ENCODE assay signal across 1 cellular context in the genomic region with DNA sequence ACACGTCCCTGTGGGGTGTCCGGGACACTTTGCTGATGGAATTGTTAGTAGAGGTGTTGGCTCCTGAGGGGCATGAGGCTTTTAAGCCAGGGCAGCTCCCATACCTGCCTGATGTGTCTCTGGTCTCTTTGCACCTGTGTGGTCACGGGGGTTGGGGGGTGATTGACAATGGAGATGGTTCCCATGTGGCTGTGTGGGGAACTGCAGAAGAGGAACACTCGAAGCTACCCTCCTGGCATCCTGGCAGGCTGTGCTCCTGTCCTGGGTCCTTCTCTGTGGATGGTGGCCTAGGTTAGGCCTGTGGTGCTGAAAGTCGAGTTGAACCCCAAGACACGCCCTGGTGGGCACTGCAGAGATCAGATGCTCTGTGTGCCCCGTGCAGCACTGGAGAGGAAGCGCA.
TF ChIP-seq lines count a peak whose summit lies in the region.

No MANE protein-coding gene starts in this region.

TF ChIP-seq in HepG2, 621 proteins besides CTCF, POLR2A, EP300 and RAD21 (continued from another document):
- no peak for TF ChIP-seq ZNF780A (CRISPR knock-in tag; IDR thresholded peaks at IDR 0.05)
- TF ChIP-seq, protein P1, sequence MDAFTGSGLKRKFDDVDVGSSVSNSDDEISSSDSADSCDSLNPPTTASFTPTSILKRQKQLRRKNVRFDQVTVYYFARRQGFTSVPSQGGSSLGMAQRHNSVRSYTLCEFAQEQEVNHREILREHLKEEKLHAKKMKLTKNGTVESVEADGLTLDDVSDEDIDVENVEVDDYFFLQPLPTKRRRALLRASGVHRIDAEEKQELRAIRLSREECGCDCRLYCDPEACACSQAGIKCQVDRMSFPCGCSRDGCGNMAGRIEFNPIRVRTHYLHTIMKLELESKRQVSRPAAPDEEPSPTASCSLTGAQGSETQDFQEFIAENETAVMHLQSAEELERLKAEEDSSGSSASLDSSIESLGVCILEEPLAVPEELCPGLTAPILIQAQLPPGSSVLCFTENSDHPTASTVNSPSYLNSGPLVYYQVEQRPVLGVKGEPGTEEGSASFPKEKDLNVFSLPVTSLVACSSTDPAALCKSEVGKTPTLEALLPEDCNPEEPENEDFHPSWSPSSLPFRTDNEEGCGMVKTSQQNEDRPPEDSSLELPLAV (CRISPR knock-in tag; conservative IDR thresholded peaks at IDR 0.05; ENCODE audit: low read depth) = no peak
- TF ChIP-seq ZNF747 (CRISPR knock-in tag; IDR thresholded peaks at IDR 0.05; ENCODE audit: borderline replicate concordance) = no peak
- no peak for TF ChIP-seq GPN1 (CRISPR knock-in tag; IDR thresholded peaks at IDR 0.05; ENCODE audit: borderline replicate concordance)
- TF ChIP-seq PHF20 (CRISPR knock-in tag; IDR thresholded peaks at IDR 0.05) = no peak
- no peak for TF ChIP-seq ZMYM2 (CRISPR knock-in tag; IDR thresholded peaks at IDR 0.05)
- TF ChIP-seq, protein P2, sequence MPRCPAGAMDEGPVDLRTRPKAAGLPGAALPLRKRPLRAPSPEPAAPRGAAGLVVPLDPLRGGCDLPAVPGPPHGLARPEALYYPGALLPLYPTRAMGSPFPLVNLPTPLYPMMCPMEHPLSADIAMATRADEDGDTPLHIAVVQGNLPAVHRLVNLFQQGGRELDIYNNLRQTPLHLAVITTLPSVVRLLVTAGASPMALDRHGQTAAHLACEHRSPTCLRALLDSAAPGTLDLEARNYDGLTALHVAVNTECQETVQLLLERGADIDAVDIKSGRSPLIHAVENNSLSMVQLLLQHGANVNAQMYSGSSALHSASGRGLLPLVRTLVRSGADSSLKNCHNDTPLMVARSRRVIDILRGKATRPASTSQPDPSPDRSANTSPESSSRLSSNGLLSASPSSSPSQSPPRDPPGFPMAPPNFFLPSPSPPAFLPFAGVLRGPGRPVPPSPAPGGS (CRISPR knock-in tag; IDR thresholded peaks at IDR 0.05) = no peak
- TF ChIP-seq NCOA2 (CRISPR knock-in tag; IDR thresholded peaks at IDR 0.05) = no peak
- no peak for TF ChIP-seq CREM (IDR thresholded peaks at IDR 0.05)
- TF ChIP-seq CREM (CRISPR knock-in tag; IDR thresholded peaks at IDR 0.05) = no peak
- TF ChIP-seq ERF (CRISPR knock-in tag; IDR thresholded peaks at IDR 0.05) = no peak
- TF ChIP-seq, protein P3, sequence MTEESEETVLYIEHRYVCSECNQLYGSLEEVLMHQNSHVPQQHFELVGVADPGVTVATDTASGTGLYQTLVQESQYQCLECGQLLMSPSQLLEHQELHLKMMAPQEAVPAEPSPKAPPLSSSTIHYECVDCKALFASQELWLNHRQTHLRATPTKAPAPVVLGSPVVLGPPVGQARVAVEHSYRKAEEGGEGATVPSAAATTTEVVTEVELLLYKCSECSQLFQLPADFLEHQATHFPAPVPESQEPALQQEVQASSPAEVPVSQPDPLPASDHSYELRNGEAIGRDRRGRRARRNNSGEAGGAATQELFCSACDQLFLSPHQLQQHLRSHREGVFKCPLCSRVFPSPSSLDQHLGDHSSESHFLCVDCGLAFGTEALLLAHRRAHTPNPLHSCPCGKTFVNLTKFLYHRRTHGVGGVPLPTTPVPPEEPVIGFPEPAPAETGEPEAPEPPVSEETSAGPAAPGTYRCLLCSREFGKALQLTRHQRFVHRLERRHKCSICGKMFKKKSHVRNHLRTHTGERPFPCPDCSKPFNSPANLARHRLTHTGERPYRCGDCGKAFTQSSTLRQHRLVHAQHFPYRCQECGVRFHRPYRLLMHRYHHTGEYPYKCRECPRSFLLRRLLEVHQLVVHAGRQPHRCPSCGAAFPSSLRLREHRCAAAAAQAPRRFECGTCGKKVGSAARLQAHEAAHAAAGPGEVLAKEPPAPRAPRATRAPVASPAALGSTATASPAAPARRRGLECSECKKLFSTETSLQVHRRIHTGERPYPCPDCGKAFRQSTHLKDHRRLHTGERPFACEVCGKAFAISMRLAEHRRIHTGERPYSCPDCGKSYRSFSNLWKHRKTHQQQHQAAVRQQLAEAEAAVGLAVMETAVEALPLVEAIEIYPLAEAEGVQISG (CRISPR knock-in tag; IDR thresholded peaks at IDR 0.05) = no peak
- TF ChIP-seq TBL1XR1 (IDR thresholded peaks at IDR 0.05; ENCODE audit: borderline replicate concordance, low read length, partially characterized antibody) = no peak
- TF ChIP-seq, protein P4, sequence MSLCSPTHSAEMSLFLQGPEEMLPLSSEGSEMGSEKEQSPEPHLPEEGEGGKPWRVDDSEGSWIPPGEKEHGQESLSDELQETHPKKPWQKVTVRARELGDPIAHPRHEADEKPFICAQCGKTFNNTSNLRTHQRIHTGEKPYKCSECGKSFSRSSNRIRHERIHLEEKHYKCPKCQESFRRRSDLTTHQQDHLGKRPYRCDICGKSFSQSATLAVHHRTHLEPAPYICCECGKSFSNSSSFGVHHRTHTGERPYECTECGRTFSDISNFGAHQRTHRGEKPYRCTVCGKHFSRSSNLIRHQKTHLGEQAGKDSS (CRISPR knock-in tag; IDR thresholded peaks at IDR 0.05; ENCODE audit: borderline replicate concordance, low read depth) = no peak
- TF ChIP-seq ESRRA (CRISPR knock-in tag; IDR thresholded peaks at IDR 0.05; ENCODE audit: low read depth) = no peak
- TF ChIP-seq ZNF678 (CRISPR knock-in tag; IDR thresholded peaks at IDR 0.05) = no peak
- TF ChIP-seq ZNF768 (CRISPR knock-in tag; IDR thresholded peaks at IDR 0.05) = 0 out of 2 replicates have a peak, but pooled peaks have one; percentile 14
- no peak for TF ChIP-seq RFXAP (CRISPR knock-in tag; IDR thresholded peaks at IDR 0.05; ENCODE audit: borderline replicate concordance)
- TF ChIP-seq SALL2 (CRISPR knock-in tag; IDR thresholded peaks at IDR 0.05) = no peak
- no peak for TF ChIP-seq ZNF207 (IDR thresholded peaks at IDR 0.05; ENCODE audit: borderline replicate concordance)
